Comparison of ENCODE assay signal across 34 cellular contexts in genomic region chr2:53342248-53342647, GRCh38.
"Had no signal": no experiment of that assay in that cellular context is flagged by ENCODE, and none has a peak within 500 bp of the region (broad histone marks: within the 10 kb centered on the region; RNA-seq: fewer than 3 reads in every experiment).

No MANE protein-coding gene starts in this region.

- H3K27me3 ChIP-seq: MG63 had no signal

- H3K4me3 ChIP-seq: MG63 had no signal

- H3K9me3 ChIP-seq: MG63 had no signal

- DNase-seq: Karpas-422, Kasumi-1, MG63, MM.1S, MV-4-11, NCI-H1048, NCI-H1092, NCI-H1092 treated with DMSO at 0.1 percent for 48 hours, NCI-H1105, NCI-H1105 treated with DMSO at 0.1 percent for 48 hours, NCI-H1417, NCI-H1417 treated with DMSO at 0.1 percent for 48 hours, NCI-H1436, NCI-H1436 treated with DMSO at 0.1 percent for 48 hours, NCI-H146, NCI-H1694, NCI-H1694 treated with DMSO at 0.1 percent for 48 hours, NCI-H187, NCI-H187 treated with DMSO at 0.1 percent for 48 hours, NCI-H1930, NCI-H2029, NCI-H2029 treated with DMSO at 0.1 percent for 48 hours, NCI-H2081, NCI-H2081 treated with DMSO at 0.1 percent for 48 hours, NCI-H2107, NCI-H2171, NCI-H2171 treated with DMSO at 0.1 percent for 48 hours, NCI-H2227 treated with DMSO at 0.1 percent for 48 hours, NCI-H226, NCI-H345, NCI-H446, NCI-H446 treated with DMSO at 0.1 percent for 48 hours, NCI-H510A, NCI-H510A treated with DMSO at 0.1 percent for 48 hours had no signal

- H3K36me3 ChIP-seq: MG63 had no signal
